Comparison of ENCODE assay signal across 13 cellular contexts in the genomic region with DNA sequence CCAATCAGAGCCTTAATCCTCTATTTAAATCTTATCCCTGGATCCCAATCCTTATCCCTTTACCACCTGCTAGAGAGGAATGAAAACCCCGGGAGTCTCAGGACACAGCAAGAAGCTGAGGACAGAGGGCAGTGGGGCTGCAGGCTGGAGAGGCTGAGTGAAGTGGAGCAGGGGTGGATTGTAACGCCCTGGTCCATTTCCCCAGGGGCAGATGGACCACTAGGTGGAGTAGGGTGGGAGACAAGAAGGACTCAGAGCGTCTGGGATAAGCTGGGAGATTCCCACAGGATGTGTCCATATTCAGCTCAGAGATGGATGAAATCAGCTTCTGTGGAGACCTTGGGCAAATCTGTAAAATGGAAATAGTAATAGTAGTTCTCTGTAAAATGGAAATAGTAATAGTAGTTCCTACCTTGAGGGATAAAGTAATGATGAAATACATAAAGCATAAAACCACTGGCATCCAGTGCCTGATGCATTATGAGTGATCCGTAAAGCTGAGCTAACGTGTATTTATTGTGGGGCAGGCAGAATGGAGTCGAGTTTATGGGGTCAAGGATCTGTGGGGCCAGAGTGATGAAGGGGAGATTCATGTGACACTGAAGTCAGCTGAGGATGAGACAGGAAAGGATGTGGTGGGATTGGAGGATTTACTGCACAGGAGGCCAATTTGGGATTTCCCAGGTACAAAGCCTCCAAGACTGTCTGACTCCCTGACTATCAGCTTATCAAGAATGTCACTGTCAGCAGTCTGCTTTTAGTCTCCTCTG. TPM values are rescaled to one million over a fixed set of nuclear protein-coding genes. Genes with fewer than 3 reads are reported as not detected.
DNase-seq lines count a peak whose midpoint lies in the region; ATAC-seq and TF ChIP-seq lines count a peak whose summit lies in the region.
"Had no signal": no experiment of that assay in that cellular context is flagged by ENCODE, and none has a peak within 500 bp of the region (broad histone marks: within the 10 kb centered on the region; RNA-seq: fewer than 3 reads in every experiment).

No MANE protein-coding gene starts in this region.

- RAD21 ChIA-PET in HCT116 (lab: Charles Lee; ENCODE audit: low non-redundant PET in 1 of 2, low total read pairs in 2 of 2, uncharacterized antibody in 2 of 2, unreplicated experiment in 2 of 2), result no interaction called here

- H3K9ac ChIP-seq in HCT116 (ENCODE audit: low read length), result no peak overlapping the region

- H3K4me3 ChIP-seq in HCT116 (replicated peaks in 1 of 2; ENCODE audit: low read depth in 1 of 2, low read length in 2 of 2), result no peak overlapping the region
- H3K4me3 ChIP-seq in ascending aorta, result no peak overlapping the region
- no peak overlapping the region for H3K4me3 ChIP-seq in spleen

- no TSS peak for BruUV-seq in HCT116 (replicated peaks; lab: Mats Ljungman, UMichigan)

- H3K27ac ChIP-seq in HCT116 (ENCODE audit: low read depth, low read length), result no peak overlapping the region
- H3K27ac ChIP-seq in ascending aorta, result peak overlapping the region; percentile 54 to 55
- peak overlapping the region; percentile 63 to 88 (median 81) for H3K27ac ChIP-seq in spleen

- 0 out of 2 replicates have a peak, but pooled peaks cover 2% of the 10 kb centered on the region for H3K9me2 ChIP-seq in HCT116 (ENCODE audit: insufficient read depth)

- H3K4me1 ChIP-seq in HCT116 (ENCODE audit: control insufficient read depth in 1 of 2, insufficient read depth in 2 of 2, low read length in 2 of 2), result peaks cover 6 to 42% of the 10 kb centered on the region in 2 experiments
- no peaks in the 10 kb centered on the region for H3K4me1 ChIP-seq in ascending aorta
- peaks cover 0 to 39% (median 20%) of the 10 kb centered on the region in 6 donors for H3K4me1 ChIP-seq in spleen

- TF ChIP-seq CTCF in HCT116 (IDR thresholded peaks at IDR 0.05 in 2 of 3, conservative IDR thresholded peaks at IDR 0.05 in 1 of 3; ENCODE audit: borderline replicate concordance in 1 of 3, insufficient read depth in 1 of 3, low read depth in 2 of 3, low read length in 2 of 3) (peak in 1 of 3 experiments; percentile 25; a peak in 1 of 6 replicates), ascending aorta (IDR thresholded peaks at IDR 0.05) (no peak), spleen (IDR thresholded peaks at IDR 0.05 in 8 of 11, conservative IDR thresholded peaks at IDR 0.05 in 3 of 11) (no peak)

- intact Hi-C loops in HCT116 (cut with micrococcal nuclease), result no loop called here
- intact Hi-C loops in ascending aorta (cut with DNase I), result no loop called here
- intact Hi-C loops in spleen (cut with DNase I; ENCODE audit: low total_unique reads), result no loop called here

- ATAC-seq in HCT116 (no peak), GM18505 (IDR thresholded peaks at IDR 0.05; ENCODE audit: unreplicated experiment) (no peak), HG03108 (IDR thresholded peaks at IDR 0.05; ENCODE audit: unreplicated experiment) (no peak)
- ATAC-seq: natural killer cell treated with Interleukin-12 subunit alpha and Interleukin-12 subunit beta and Interleukin-15 and Interleukin-18, amount 100 ng/mL, for 72 hours had no signal

- no peaks in the 10 kb centered on the region for H3K9me3 ChIP-seq in HCT116 (ENCODE audit: control insufficient read depth in 1 of 2, insufficient read depth in 1 of 2, low read depth in 1 of 2, low read length in 2 of 2)
- H3K9me3 ChIP-seq in ascending aorta, result no peaks in the 10 kb centered on the region
- H3K9me3 ChIP-seq in spleen, result no peaks in the 10 kb centered on the region

- CTCF ChIA-PET in HCT116 (lab: Charles Lee), result interaction anchor here (2.6 kb wide), 1 partner anchor 23 kb away, joined by 15 read pairs; no protein-coding TSS in a partner anchor

- TF ChIP-seq RAD21 in HCT116 (IDR thresholded peaks at IDR 0.05; ENCODE audit: low read depth), result no peak

- H3K4me2 ChIP-seq in HCT116 (ENCODE audit: low read length), result peak overlapping the region; percentile 69

- H3K79me2 ChIP-seq in HCT116 (ENCODE audit: insufficient read depth, low read length), result no peaks in the 10 kb centered on the region

- POLR2A ChIA-PET in HCT116 (lab: Charles Lee), result interaction anchor here (1.6 to 1.9 kb wide), 2 partner anchors 23 kb away, joined by 8 to 19 read pairs; no protein-coding TSS in a partner anchor

- 53 to 74% (median 63%) methylated on average over 6 of the region's 6 CpGs for WGBS in spleen, 5 donors

- H3K36me3 ChIP-seq in HCT116 (ENCODE audit: control insufficient read depth in 1 of 2, insufficient read depth in 2 of 2, low read length in 2 of 2), result no peaks in the 10 kb centered on the region
- no peaks in the 10 kb centered on the region for H3K36me3 ChIP-seq in ascending aorta
- peaks cover 0 to 6% (median 0%) of the 10 kb centered on the region in 6 donors for H3K36me3 ChIP-seq in spleen

- no peak overlapping the region for H2AFZ ChIP-seq in HCT116 (ENCODE audit: low read depth, low read length, poor library complexity, severe bottlenecking)

- H3K27me3 ChIP-seq in HCT116 (ENCODE audit: insufficient read depth, low read length), result no peaks in the 10 kb centered on the region
- no peaks in the 10 kb centered on the region for H3K27me3 ChIP-seq in ascending aorta
- H3K27me3 ChIP-seq in spleen (replicated peaks in 1 of 7), result peaks cover 0 to 27% (median 0%) of the 10 kb centered on the region in 7 donors

- no peak for TF ChIP-seq POLR2A in HCT116 (IDR thresholded peaks at IDR 0.05; ENCODE audit: borderline replicate concordance, extremely low read depth, insufficient read depth, insufficient read length)
- TF ChIP-seq POLR2A in spleen (IDR thresholded peaks at IDR 0.05), result no peak
- TF ChIP-seq POLR2A in GM18505 (IDR thresholded peaks at IDR 0.05; ENCODE audit: borderline replicate concordance, extremely low read depth, insufficient read depth, insufficient read length), result no peak

- no peak for DNase-seq in HCT116 (ENCODE audit: low read depth, low spot score)
- peak in 1 of 2 donors; percentile 34 for DNase-seq in ascending aorta (ENCODE audit: low spot score in 2 of 2)
- peak; percentile 47 for DNase-seq in islet precursor cell
- no peak for DNase-seq in spleen
- no peak for DNase-seq in activated CD4-positive, alpha-beta T cell treated with anti-CD3 and anti-CD28 coated beads, Interleukin-2, amount 50 U/mL, for 4 hours
- no peak for DNase-seq in occipital lobe (lab: John Stamatoyannopoulos, UW)
- DNase-seq: activated CD4-positive, alpha-beta T cell treated with anti-CD3 and anti-CD28 coated beads for 1 hour; NCI-H1105 treated with DMSO at 0.1 percent for 48 hours; RPMI8226 had no signal

- H4K20me1 ChIP-seq in HCT116 (ENCODE audit: insufficient read depth), result no peaks in the 10 kb centered on the region

TF ChIP-seq in HCT116, 20 proteins besides CTCF, POLR2A, EP300 and RAD21 (continues in another document):
- no peak for TF ChIP-seq ZNF274 (IDR thresholded peaks at IDR 0.05; ENCODE audit: low read depth, low read length)
- TF ChIP-seq, protein P1, sequence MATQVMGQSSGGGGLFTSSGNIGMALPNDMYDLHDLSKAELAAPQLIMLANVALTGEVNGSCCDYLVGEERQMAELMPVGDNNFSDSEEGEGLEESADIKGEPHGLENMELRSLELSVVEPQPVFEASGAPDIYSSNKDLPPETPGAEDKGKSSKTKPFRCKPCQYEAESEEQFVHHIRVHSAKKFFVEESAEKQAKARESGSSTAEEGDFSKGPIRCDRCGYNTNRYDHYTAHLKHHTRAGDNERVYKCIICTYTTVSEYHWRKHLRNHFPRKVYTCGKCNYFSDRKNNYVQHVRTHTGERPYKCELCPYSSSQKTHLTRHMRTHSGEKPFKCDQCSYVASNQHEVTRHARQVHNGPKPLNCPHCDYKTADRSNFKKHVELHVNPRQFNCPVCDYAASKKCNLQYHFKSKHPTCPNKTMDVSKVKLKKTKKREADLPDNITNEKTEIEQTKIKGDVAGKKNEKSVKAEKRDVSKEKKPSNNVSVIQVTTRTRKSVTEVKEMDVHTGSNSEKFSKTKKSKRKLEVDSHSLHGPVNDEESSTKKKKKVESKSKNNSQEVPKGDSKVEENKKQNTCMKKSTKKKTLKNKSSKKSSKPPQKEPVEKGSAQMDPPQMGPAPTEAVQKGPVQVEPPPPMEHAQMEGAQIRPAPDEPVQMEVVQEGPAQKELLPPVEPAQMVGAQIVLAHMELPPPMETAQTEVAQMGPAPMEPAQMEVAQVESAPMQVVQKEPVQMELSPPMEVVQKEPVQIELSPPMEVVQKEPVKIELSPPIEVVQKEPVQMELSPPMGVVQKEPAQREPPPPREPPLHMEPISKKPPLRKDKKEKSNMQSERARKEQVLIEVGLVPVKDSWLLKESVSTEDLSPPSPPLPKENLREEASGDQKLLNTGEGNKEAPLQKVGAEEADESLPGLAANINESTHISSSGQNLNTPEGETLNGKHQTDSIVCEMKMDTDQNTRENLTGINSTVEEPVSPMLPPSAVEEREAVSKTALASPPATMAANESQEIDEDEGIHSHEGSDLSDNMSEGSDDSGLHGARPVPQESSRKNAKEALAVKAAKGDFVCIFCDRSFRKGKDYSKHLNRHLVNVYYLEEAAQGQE (IDR thresholded peaks at IDR 0.05; ENCODE audit: low read depth), result no peak
- TF ChIP-seq CBX3 (IDR thresholded peaks at IDR 0.05; ENCODE audit: low read depth), result no peak
- TF ChIP-seq TCF7L2 (IDR thresholded peaks at IDR 0.05; ENCODE audit: borderline replicate concordance, extremely low read depth, insufficient read depth, insufficient read length), result no peak
- TF ChIP-seq SRF (IDR thresholded peaks at IDR 0.05; ENCODE audit: low read depth), result no peak

RNA-seq across cellular contexts. Expression of a gene that starts 1.9 kb away (rescaled TPM):
- not detected for total RNA-seq in HCT116 (2021; ENCODE audit: unreplicated experiment)
- polyA plus RNA-seq in HCT116 (2012), result 0.34 and 1.2 TPM in 2 replicates
- 51.5 TPM for total RNA-seq in ascending aorta
- total RNA-seq in spleen, result 100 to 1,000 TPM in 6 of 7 donors, 10 to 100 TPM in 1; 96.9 to 246 (median 147) TPM
- 10 to 100 TPM in 2 of 3 donors, 1 to 10 TPM in 1; 6.7 to 53.2 (median 24.9) TPM for polyA plus RNA-seq in spleen
- total RNA-seq in occipital lobe, result 3.6 TPM
- total RNA-seq: natural killer cell treated with Interleukin-12 subunit alpha and Interleukin-12 subunit beta and Interleukin-15 and Interleukin-18, amount 100 ng/mL, for 72 hours had no signal

RNA-seq across cellular contexts. Expression of a gene that starts 19.5 kb away (rescaled TPM):
- total RNA-seq in HCT116 (2021; ENCODE audit: unreplicated experiment) (not detected), ascending aorta (not detected), spleen (under 1 TPM in 1 of 7 donors, not detected in 6; 0.25 TPM), occipital lobe (not detected)
- not detected in 2 replicates for polyA plus RNA-seq in HCT116 (2012)
- polyA plus RNA-seq in spleen, result not detected
- total RNA-seq: frontal cortex; natural killer cell treated with Interleukin-12 subunit alpha and Interleukin-12 subunit beta and Interleukin-15 and Interleukin-18, amount 100 ng/mL, for 72 hours had no signal

RNA-seq across cellular contexts. Expression of a gene that starts 34.3 kb away (rescaled TPM):
- total RNA-seq in HCT116 (2021; ENCODE audit: unreplicated experiment) (30.7 TPM), ascending aorta (37.5 TPM), spleen (10 to 100 TPM; 13.2 to 35.0 (median 25.0) TPM), occipital lobe (4.2 TPM)
- 51.1 and 52.9 TPM in 2 replicates for polyA plus RNA-seq in HCT116 (2012)
- polyA plus RNA-seq in spleen, result 10 to 100 TPM; 15.5 to 43.2 (median 25.9) TPM

RNA-seq across cellular contexts. Expression of a gene that starts 36.3 kb away (rescaled TPM):
- total RNA-seq in HCT116 (2021; ENCODE audit: unreplicated experiment) (not detected), ascending aorta (not detected), spleen (1 to 10 TPM in 1 of 7 donors, not detected in 6; 2.7 TPM), occipital lobe (12.6 TPM)
- polyA plus RNA-seq in HCT116 (2012), result not detected in 2 replicates
- under 1 TPM; 0.04 to 0.38 (median 0.22) TPM for polyA plus RNA-seq in spleen
- total RNA-seq: natural killer cell treated with Interleukin-12 subunit alpha and Interleukin-12 subunit beta and Interleukin-15 and Interleukin-18, amount 100 ng/mL, for 72 hours had no signal

RNA-seq across cellular contexts. Expression of a gene that starts 54.4 kb away (rescaled TPM):
- total RNA-seq in HCT116 (2021; ENCODE audit: unreplicated experiment) (2.4 TPM), ascending aorta (not detected), spleen (1 to 10 TPM; 1.4 to 3.6 (median 2.7) TPM), occipital lobe (2.5 TPM)
- 0.64 and 0.78 TPM in 2 replicates for polyA plus RNA-seq in HCT116 (2012)
- polyA plus RNA-seq in spleen, result under 1 TPM; 0.61 to 0.86 (median 0.70) TPM

Comparison
In these comparisons a context has a peak if more than half of its experiments do, and no peak if none do; other contexts are left out.
1. RNA of a gene that starts 1.9 kb away (total RNA-seq): 96.9 to 246 TPM in spleen and 51.5 TPM in ascending aorta (single experiment); 3.6 TPM in occipital lobe (single experiment) and not detected in HCT116 (single experiment); every median in the first group is over 10 times any median in the second.